24 cellular contexts compared by ENCODE assay signal in genomic region chr6:101932704-101933103, GRCh38.
DNase-seq lines count a peak whose midpoint lies in the region; ATAC-seq and TF ChIP-seq lines count a peak whose summit lies in the region.
"Had no signal": no experiment of that assay in that cellular context is flagged by ENCODE, and none has a peak within 500 bp of the region (broad histone marks: within the 10 kb centered on the region; RNA-seq: fewer than 3 reads in every experiment).

No MANE protein-coding gene starts in this region.

- no TSS peak for BruUV-seq in MCF 10A (replicated peaks; lab: Mats Ljungman, UMichigan)

- H3K4me1 ChIP-seq in breast epithelium (no peaks in the 10 kb centered on the region), psoas muscle (no peaks in the 10 kb centered on the region), gastrocnemius medialis (no peaks in the 10 kb centered on the region)
- no peaks in the 10 kb centered on the region for H3K4me1 ChIP-seq in CD4-positive, alpha-beta memory T cell (ENCODE audit: insufficient read depth, low read length)
- H3K4me1 ChIP-seq: BLaER1 treated with 17β-estradiol and CSF1 and Interleukin-3, amounts not matched to agents 10 nM and 100 nM had no signal

- TF ChIP-seq POLR2A in breast epithelium (IDR thresholded peaks at IDR 0.05) (no peak), gastrocnemius medialis (IDR thresholded peaks at IDR 0.05) (no peak)

- H3K4me3 Mint-ChIP-seq in MCF 10A (ENCODE audit: unreplicated experiment) = no peak overlapping the region
- H3K4me3 Mint-ChIP-seq in CD4-positive, alpha-beta memory T cell = no peak overlapping the region
- H3K4me3 Mint-ChIP-seq: B cell; CD4-positive, alpha-beta T cell; CD8-positive, alpha-beta memory T cell had no signal

- H3K27ac Mint-ChIP-seq in MCF 10A (ENCODE audit: low read depth, unreplicated experiment) = peak overlapping the region; percentile 40
- H3K27ac Mint-ChIP-seq in CD4-positive, alpha-beta memory T cell = no peak overlapping the region
- H3K27ac Mint-ChIP-seq: B cell; CD4-positive, alpha-beta T cell; CD8-positive, alpha-beta memory T cell had no signal

- ATAC-seq in psoas muscle (peak in 1 of 4 donors; percentile 65), gastrocnemius medialis (peak; percentile 51 to 68), sciatic nerve (no peak), GM18519 (IDR thresholded peaks at IDR 0.05; ENCODE audit: low FRiP score, unreplicated experiment) (no peak)
- ATAC-seq: GM12878 had no signal

- WGBS in psoas muscle, 3 donors = 55 to 73% (median 66%) methylated on average over 3 of the region's 3 CpGs

- H3K36me3 ChIP-seq in breast epithelium (no peaks in the 10 kb centered on the region), psoas muscle (ENCODE audit: insufficient read depth in 1 of 2, low read depth in 1 of 2) (no peaks in the 10 kb centered on the region), gastrocnemius medialis (no peaks in the 10 kb centered on the region)
- no peaks in the 10 kb centered on the region for H3K36me3 ChIP-seq in CD4-positive, alpha-beta memory T cell (ENCODE audit: insufficient read depth, low read length)
- H3K36me3 ChIP-seq: BLaER1 treated with 17β-estradiol and CSF1 and Interleukin-3, amounts not matched to agents 10 nM and 100 nM had no signal

- CTCF ChIA-PET in MCF 10A (lab: Yijun Ruan, JAX) = interaction anchor here (0.6 kb wide), 1 partner anchor 344 kb away, joined by 3 read pairs; no protein-coding TSS in a partner anchor
- CTCF ChIA-PET in CD4-positive, alpha-beta memory T cell (lab: Charles Lee; ENCODE audit: partially characterized antibody) = no interaction called here

- H3K4me1 Mint-ChIP-seq in MCF 10A (ENCODE audit: insufficient read depth, unreplicated experiment) = peaks cover 28% of the 10 kb centered on the region
- H3K4me1 Mint-ChIP-seq in CD4-positive, alpha-beta memory T cell = no peaks in the 10 kb centered on the region
- H3K4me1 Mint-ChIP-seq: B cell; CD8-positive, alpha-beta memory T cell had no signal

- H3K36me3 Mint-ChIP-seq in MCF 10A (ENCODE audit: insufficient read depth, unreplicated experiment) = no peaks in the 10 kb centered on the region
- H3K36me3 Mint-ChIP-seq in CD4-positive, alpha-beta memory T cell = no peaks in the 10 kb centered on the region
- H3K36me3 Mint-ChIP-seq: CD8-positive, alpha-beta memory T cell had no signal

- H3K27ac ChIP-seq in breast epithelium (no peak overlapping the region), psoas muscle (no peak overlapping the region), gastrocnemius medialis (peak overlapping the region in 2 of 4 donors; percentile 10 to 27)
- H3K27ac ChIP-seq in CD4-positive, alpha-beta memory T cell (ENCODE audit: low read depth, low read length) = no peak overlapping the region
- H3K27ac ChIP-seq: BLaER1 treated with 17β-estradiol and CSF1 and Interleukin-3, amounts not matched to agents 10 nM and 100 nM; C4-2B had no signal

- TF ChIP-seq CTCF in MCF 10A (IDR thresholded peaks at IDR 0.05; ENCODE audit: unreplicated experiment) (no peak), breast epithelium (IDR thresholded peaks at IDR 0.05) (no peak), psoas muscle (IDR thresholded peaks at IDR 0.05) (no peak), gastrocnemius medialis (IDR thresholded peaks at IDR 0.05 in 4 of 5, conservative IDR thresholded peaks at IDR 0.05 in 1 of 5) (no peak)

- in situ Hi-C loops in gastrocnemius medialis (cut with MboI; ENCODE audit: low sequenced_read_pairs in 4 of 4) = no loop called here

- no peak overlapping the region for H3K4me3 ChIP-seq in breast epithelium
- H3K4me3 ChIP-seq in psoas muscle = peak overlapping the region; percentile 33
- H3K4me3 ChIP-seq in gastrocnemius medialis = peak overlapping the region in 1 of 4 donors; percentile 31
- no peak overlapping the region for H3K4me3 ChIP-seq in CD4-positive, alpha-beta memory T cell (ENCODE audit: low read length in 2 of 2)
- H3K4me3 ChIP-seq: BLaER1 treated with 17β-estradiol and CSF1 and Interleukin-3, amounts not matched to agents 10 nM and 100 nM; GM12878 had no signal

- no peaks in the 10 kb centered on the region for H3K9me3 Mint-ChIP-seq in MCF 10A (ENCODE audit: unreplicated experiment)
- H3K9me3 Mint-ChIP-seq in CD4-positive, alpha-beta memory T cell = peaks cover 0 to 9% (median 3%) of the 10 kb centered on the region in 8 donors

- H3K9me3 ChIP-seq in breast epithelium = peaks cover 0 to 4% of the 10 kb centered on the region in 2 donors
- no peaks in the 10 kb centered on the region for H3K9me3 ChIP-seq in psoas muscle
- no peaks in the 10 kb centered on the region for H3K9me3 ChIP-seq in gastrocnemius medialis
- no peaks in the 10 kb centered on the region for H3K9me3 ChIP-seq in CD4-positive, alpha-beta memory T cell (ENCODE audit: control insufficient read depth in 1 of 2, low read length in 2 of 2)
- H3K9me3 ChIP-seq: BLaER1 treated with 17β-estradiol and CSF1 and Interleukin-3, amounts not matched to agents 10 nM and 100 nM had no signal

- no peaks in the 10 kb centered on the region for H3K27me3 Mint-ChIP-seq in MCF 10A (ENCODE audit: insufficient read depth, unreplicated experiment)
- H3K27me3 Mint-ChIP-seq in CD4-positive, alpha-beta memory T cell = no peaks in the 10 kb centered on the region
- H3K27me3 Mint-ChIP-seq: B cell; CD4-positive, alpha-beta T cell; CD8-positive, alpha-beta memory T cell had no signal

- POLR2A ChIA-PET in MCF 10A (lab: Yijun Ruan, JAX) = no interaction called here
- POLR2A ChIA-PET in CD4-positive, alpha-beta memory T cell (lab: Charles Lee; ENCODE audit: partially characterized antibody) = no interaction called here

- intact Hi-C loops in MCF 10A (cut with micrococcal nuclease) (no loop called here), breast epithelium (cut with DNase I; ENCODE audit: low total_unique reads) (no loop called here), psoas muscle (cut with DNase I) (no loop called here), gastrocnemius medialis (cut with DNase I; ENCODE audit: low total_unique reads) (no loop called here), sciatic nerve (cut with DNase I) (no loop called here)
- intact Hi-C loops in CD4-positive, alpha-beta memory T cell (cut with micrococcal nuclease) = no loop called here

- H3K27me3 ChIP-seq in breast epithelium (no peaks in the 10 kb centered on the region), psoas muscle (ENCODE audit: insufficient read depth in 3 of 3, low read length in 2 of 3) (no peaks in the 10 kb centered on the region), gastrocnemius medialis (no peaks in the 10 kb centered on the region)
- no peaks in the 10 kb centered on the region for H3K27me3 ChIP-seq in CD4-positive, alpha-beta memory T cell (ENCODE audit: insufficient read depth, low read length)
- H3K27me3 ChIP-seq: BLaER1 treated with 17β-estradiol and CSF1 and Interleukin-3, amounts not matched to agents 10 nM and 100 nM had no signal

- DNase-seq in MCF 10A (ENCODE audit: unreplicated experiment) (no peak), breast epithelium (ENCODE audit: low spot score in 2 of 2) (no peak), HuH-7 (ENCODE audit: low spot score) (peak; percentile 1), psoas muscle (no peak), gastrocnemius medialis (no peak), sciatic nerve (ENCODE audit: low spot score) (no peak)
- DNase-seq in CD4-positive, alpha-beta memory T cell = no peak
- DNase-seq: 8988T; AML-193; CD4-positive, alpha-beta T cell; CD8-positive, alpha-beta memory T cell; COR-L47; DMS 273 treated with DMSO at 0.1 percent for 48 hours; DMS153; DMS53; DMS79; DND-41; EL; GDM1 had no signal

Comparison
In these comparisons a context has a peak if more than half of its experiments do, and no peak if none do; other contexts are left out.
1. ATAC-seq: peak in gastrocnemius medialis (2 of 2); none in sciatic nerve (single experiment) and GM18519 (single experiment).